6 cellular contexts compared by ENCODE assay signal in the genomic region with DNA sequence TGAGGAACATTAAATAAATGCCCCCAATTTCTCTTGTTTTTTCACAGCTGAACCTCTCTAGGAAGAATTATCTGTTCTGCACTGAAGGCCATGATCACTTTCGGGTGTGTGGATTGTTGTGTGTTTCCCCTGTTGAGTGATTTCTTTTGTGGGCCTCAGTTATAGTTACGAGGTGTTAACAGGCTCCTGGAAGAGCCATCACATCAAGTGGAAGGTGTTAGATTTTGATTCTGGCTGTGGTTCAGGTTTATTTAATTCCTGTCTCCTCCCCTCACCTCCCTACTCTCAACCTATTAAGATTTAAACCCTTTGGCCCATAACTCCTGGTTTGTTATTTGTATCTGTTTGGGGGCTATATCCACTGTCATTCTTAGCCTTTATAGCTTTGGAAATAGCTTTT.
"Had no signal": no experiment of that assay in that cellular context is flagged by ENCODE, and none has a peak within 500 bp of the region (broad histone marks: within the 10 kb centered on the region; RNA-seq: fewer than 3 reads in every experiment).

No MANE protein-coding gene starts in this region.

- DNase-seq: IMR-90, KBM-7 had no signal

- ATAC-seq: HepG2, K562 had no signal

- H3K27ac Mint-ChIP-seq: IgD-negative memory B cell had no signal

- H3K27me3 Mint-ChIP-seq: IgD-negative memory B cell had no signal

- H3K27ac ChIP-seq: HL-60 had no signal

- H3K36me3 Mint-ChIP-seq: IgD-negative memory B cell had no signal

- H3K9me3 Mint-ChIP-seq: IgD-negative memory B cell had no signal

- H3K4me3 ChIP-seq: K562 had no signal
